ENCODE assay signal across 18 cellular contexts in genomic region chr3:103372031-103372430, GRCh38.
DNase-seq lines count a peak whose midpoint lies in the region; ATAC-seq and TF ChIP-seq lines count a peak whose summit lies in the region.
"Had no signal": no experiment of that assay in that cellular context is flagged by ENCODE, and none has a peak within 500 bp of the region (broad histone marks: within the 10 kb centered on the region; RNA-seq: fewer than 3 reads in every experiment).

No MANE protein-coding gene starts in this region.

- DNase-seq in Ammon's horn (ENCODE audit: low spot score) (peak; percentile 41), NCI-H460 (ENCODE audit: extremely low read depth, low read depth) (peak; percentile 1), left cardiac atrium (no peak), tibial artery (no peak), NCI-H2029 treated with DMSO at 0.1 percent for 48 hours (lab: John Stamatoyannopoulos, UW) (no peak)
- DNase-seq: BE2C; CD4-positive, alpha-beta T cell; CD8-positive, alpha-beta memory T cell; DMS 273 treated with DMSO at 0.1 percent for 48 hours; DMS79; EL; GDM1; GM23248; H7; HCEC 1CT had no signal

- intact Hi-C loops in left cardiac atrium (cut with DNase I), result no loop called here
- intact Hi-C loops in tibial artery (cut with DNase I; ENCODE audit: low total_unique reads), result no loop called here

- no peaks in the 10 kb centered on the region for H3K36me3 ChIP-seq in tibial artery
- H3K36me3 ChIP-seq: BE2C; BLaER1 treated with 17β-estradiol and CSF1 and Interleukin-3, amounts not matched to agents 10 nM and 100 nM had no signal

- H3K4me1 ChIP-seq in tibial artery, result no peaks in the 10 kb centered on the region
- H3K4me1 ChIP-seq: BE2C; BLaER1 treated with 17β-estradiol and CSF1 and Interleukin-3, amounts not matched to agents 10 nM and 100 nM had no signal

- no peak for TF ChIP-seq RAD21 in Ishikawa (IDR thresholded peaks at IDR 0.05; ENCODE audit: low read depth)

- H3K27me3 ChIP-seq in tibial artery, result no peaks in the 10 kb centered on the region
- H3K27me3 ChIP-seq: BE2C; BLaER1 treated with 17β-estradiol and CSF1 and Interleukin-3, amounts not matched to agents 10 nM and 100 nM had no signal

- no peaks in the 10 kb centered on the region for H3K9me3 ChIP-seq in tibial artery
- H3K9me3 ChIP-seq: BE2C; BLaER1 treated with 17β-estradiol and CSF1 and Interleukin-3, amounts not matched to agents 10 nM and 100 nM had no signal

- no peak overlapping the region for H3K4me3 ChIP-seq in tibial artery
- H3K4me3 ChIP-seq: BLaER1 treated with 17β-estradiol and CSF1 and Interleukin-3, amounts not matched to agents 10 nM and 100 nM; GM12878; GM23248 had no signal

- no peak overlapping the region for H3K27ac ChIP-seq in tibial artery
- H3K27ac ChIP-seq: BLaER1 treated with 17β-estradiol and CSF1 and Interleukin-3, amounts not matched to agents 10 nM and 100 nM; GM23248 had no signal

- no peak for TF ChIP-seq CTCF in tibial artery (IDR thresholded peaks at IDR 0.05)

- no peak for ATAC-seq in left cardiac atrium
- ATAC-seq: GM12878 had no signal

- TF ChIP-seq EP300 in Ishikawa (IDR thresholded peaks at IDR 0.05; ENCODE audit: borderline replicate concordance), result no peak

TF ChIP-seq in Ishikawa, 13 proteins besides CTCF, POLR2A, EP300 and RAD21:
- TF ChIP-seq CREB1 (IDR thresholded peaks at IDR 0.05; ENCODE audit: low read depth) (no peak), TCF12 (IDR thresholded peaks at IDR 0.05; ENCODE audit: low read depth) (no peak), YY1 (IDR thresholded peaks at IDR 0.05; ENCODE audit: low read depth) (no peak), CEBPB (IDR thresholded peaks at IDR 0.05) (peak; percentile 59; the same call in 1 of the 2 replicates)

Comparison
In these comparisons a context has a peak if more than half of its experiments do, and no peak if none do; other contexts are left out.
1. DNase-seq: peak in Ammon's horn (single experiment) and NCI-H460 (single experiment); none in left cardiac atrium (single experiment), tibial artery (0 of 2) and NCI-H2029 treated with DMSO at 0.1 percent for 48 hours (single experiment).